In genomic region chr17:41061969-41062368, GRCh38 we compare ENCODE assay signal across 12 cellular contexts. TPM values are rescaled to one million over a fixed set of nuclear protein-coding genes. Genes with fewer than 3 reads are reported as not detected.
A peak's percentile ranks its signal among the peaks of the same experiment; 100 is the strongest.
DNase-seq lines count a peak whose midpoint lies in the region; ATAC-seq and TF ChIP-seq lines count a peak whose summit lies in the region.
"Had no signal": no experiment of that assay in that cellular context is flagged by ENCODE, and none has a peak within 500 bp of the region (broad histone marks: within the 10 kb centered on the region; RNA-seq: fewer than 3 reads in every experiment).

No MANE protein-coding gene starts in this region.

- DNase-seq in BJ (ENCODE audit: low read depth), result peak; percentile 99
- DNase-seq in kidney glomerular epithelial cell (lab: John Stamatoyannopoulos, UW), result peak; percentile 93
- no peak for DNase-seq in NCI-H1694 treated with DMSO at 0.1 percent for 48 hours (lab: John Stamatoyannopoulos, UW)
- no peak for DNase-seq in neuronal stem cell (ENCODE audit: low spot score)
- DNase-seq: activated CD4-positive, alpha-beta T cell treated with anti-CD3 and anti-CD28 coated beads, Interleukin-2, amount 10 ng/mL, durations not matched to agents 24 days and 14 days; adrenal gland; naive thymus-derived CD8-positive, alpha-beta T cell; NCI-H187 had no signal

- H3K36me3 ChIP-seq in BJ (ENCODE audit: control insufficient read depth, insufficient read depth, low read length) (no peaks in the 10 kb centered on the region; the same call in 1 of the 2 replicates), neuronal stem cell (replicated peaks in 1 of 2; ENCODE audit: control insufficient read depth in 2 of 2, insufficient read depth in 2 of 2, low read length in 2 of 2) (no peaks in the 10 kb centered on the region)
- H3K36me3 ChIP-seq: adrenal gland had no signal

- H2BK5ac ChIP-seq in neuronal stem cell (ENCODE audit: low read length), result no peak overlapping the region

- no peak overlapping the region for H4K8ac ChIP-seq in neuronal stem cell (ENCODE audit: low read depth, low read length)

- H3K4me1 ChIP-seq in neuronal stem cell (ENCODE audit: control insufficient read depth in 2 of 2, insufficient read depth in 1 of 2, low read depth in 1 of 2, low read length in 2 of 2), result peaks cover 0 to 2% of the 10 kb centered on the region in 2 donors
- H3K4me1 ChIP-seq: adrenal gland had no signal

- no peak overlapping the region for H3K23ac ChIP-seq in neuronal stem cell (ENCODE audit: low read depth, low read length, poor library complexity)

- CTCF ChIA-PET in BJ (lab: Yijun Ruan, JAX), result interaction anchor here (1.0 to 2.2 kb wide), 3 partner anchors 152 to 487 kb away, joined by 3 to 9 read pairs (median 4); no protein-coding TSS in a partner anchor

- H3K4me3 ChIP-seq in BJ (ENCODE audit: low read depth, low read length) (no peak overlapping the region), neuronal stem cell (ENCODE audit: low read length in 2 of 2) (no peak overlapping the region)
- H3K4me3 ChIP-seq: adrenal gland had no signal

- H3K27me3 ChIP-seq in BJ (ENCODE audit: control insufficient read depth, insufficient read depth, low read length) (no peaks in the 10 kb centered on the region), neuronal stem cell (ENCODE audit: control insufficient read depth in 3 of 3, insufficient read depth in 3 of 3, low read depth in 1 of 3, low read length in 3 of 3) (no peaks in the 10 kb centered on the region)
- H3K27me3 ChIP-seq: adrenal gland had no signal

- H3K79me1 ChIP-seq in neuronal stem cell (ENCODE audit: low read depth, low read length), result no peaks in the 10 kb centered on the region

- H2AFZ ChIP-seq in neuronal stem cell (ENCODE audit: low read length), result no peak overlapping the region

- H3K18ac ChIP-seq in neuronal stem cell (ENCODE audit: low read length), result no peak overlapping the region

- H3K9me3 ChIP-seq in neuronal stem cell (replicated peaks in 1 of 2; ENCODE audit: control insufficient read depth in 2 of 2, insufficient read depth in 1 of 2, low read depth in 1 of 2, low read length in 2 of 2), result no peaks in the 10 kb centered on the region
- H3K9me3 ChIP-seq: adrenal gland had no signal

- no peak overlapping the region for H3K14ac ChIP-seq in neuronal stem cell (ENCODE audit: low read length)

- H3K27ac ChIP-seq in neuronal stem cell (replicated peaks; ENCODE audit: low read length), result no peak overlapping the region
- H3K27ac ChIP-seq: adrenal gland had no signal

- ATAC-seq in SK-N-SH treated with all-trans-retinoic acid at 6 μM for 48 hours (peak; percentile 46), HG02610 (IDR thresholded peaks at IDR 0.05; ENCODE audit: unreplicated experiment) (no peak)
- ATAC-seq: naive thymus-derived CD8-positive, alpha-beta T cell; Panc1 had no signal

- no CpG with 5 or more reads among the region's 1 CpG for WGBS in neuronal stem cell (ENCODE audit: extremely low coverage in 2 of 2, insufficient read length in 2 of 2, insufficient replicate concordance in 1 of 2), 2 donors

- no peak overlapping the region for H2BK120ac ChIP-seq in neuronal stem cell (ENCODE audit: low read depth, low read length)

- no peak for TF ChIP-seq CTCF in BJ (IDR thresholded peaks at IDR 0.05; ENCODE audit: insufficient read depth, low read depth, low read length)

- H4K91ac ChIP-seq in neuronal stem cell (ENCODE audit: low read depth, low read length, poor library complexity), result no peak overlapping the region

- H3K4ac ChIP-seq in neuronal stem cell (ENCODE audit: low read length), result no peak overlapping the region

- no peak overlapping the region for H2BK12ac ChIP-seq in neuronal stem cell (ENCODE audit: low read length)

- H2BK15ac ChIP-seq in neuronal stem cell (ENCODE audit: low read length), result no peak overlapping the region

- H2AK5ac ChIP-seq in neuronal stem cell (ENCODE audit: low read depth, low read length), result no peak overlapping the region

- H3K9ac ChIP-seq in neuronal stem cell (ENCODE audit: low read depth, low read length, poor library complexity), result no peak overlapping the region

- POLR2A ChIA-PET in BJ (lab: Charles Lee), result interaction anchor here (1.0 to 1.2 kb wide), 2 partner anchors 21 to 108 kb away, joined by 3 read pairs; no protein-coding TSS in a partner anchor

- H3K4me2 ChIP-seq in neuronal stem cell (ENCODE audit: insufficient read depth, low read length, poor library complexity, severe bottlenecking), result no peak overlapping the region

TF ChIP-seq in SK-N-SH treated with all-trans-retinoic acid at 6 μM for 48 hours, 23 proteins besides CTCF, POLR2A, EP300 and RAD21 (continues in another document):
- TF ChIP-seq RARB (CRISPR knock-in tag; IDR thresholded peaks at IDR 0.05) (no peak), CSDC2 (CRISPR knock-in tag; IDR thresholded peaks at IDR 0.05) (no peak), ZNF70 (CRISPR knock-in tag; IDR thresholded peaks at IDR 0.05) (no peak), ZNF8 (CRISPR knock-in tag; IDR thresholded peaks at IDR 0.05) (no peak), TSHZ2 (CRISPR knock-in tag; IDR thresholded peaks at IDR 0.05) (no peak), ZFP30 (CRISPR knock-in tag; IDR thresholded peaks at IDR 0.05) (no peak), SNAI2 (CRISPR knock-in tag; IDR thresholded peaks at IDR 0.05) (no peak), CREB5 (CRISPR knock-in tag; IDR thresholded peaks at IDR 0.05; ENCODE audit: low read depth) (no peak), GLIS3 (CRISPR knock-in tag; IDR thresholded peaks at IDR 0.05) (no peak), ZC3H10 (CRISPR knock-in tag; IDR thresholded peaks at IDR 0.05) (no peak), OSR1 (CRISPR knock-in tag; IDR thresholded peaks at IDR 0.05) (no peak), PPARA (CRISPR knock-in tag; IDR thresholded peaks at IDR 0.05; ENCODE audit: borderline replicate concordance) (no peak), ZFP3 (CRISPR knock-in tag; IDR thresholded peaks at IDR 0.05) (no peak), ZNF565 (CRISPR knock-in tag; conservative IDR thresholded peaks at IDR 0.05; ENCODE audit: low read depth) (no peak), ESRRG (CRISPR knock-in tag; IDR thresholded peaks at IDR 0.05) (no peak), TOX (CRISPR knock-in tag; IDR thresholded peaks at IDR 0.05; ENCODE audit: borderline replicate concordance) (no peak), ARNTL (CRISPR knock-in tag; IDR thresholded peaks at IDR 0.05; ENCODE audit: borderline replicate concordance, low read depth) (no peak), BACH2 (CRISPR knock-in tag; IDR thresholded peaks at IDR 0.05; ENCODE audit: borderline replicate concordance) (no peak)

RNA-seq across cellular contexts. Expression of gene KRTAP2-3, which starts 2.1 kb away (rescaled TPM):
- polyA plus RNA-seq in BJ (2011; rRNA removed), result 1.3 and 1.4 TPM in 2 replicates
- 0.47 and 2.0 TPM in 2 replicates for polyA minus RNA-seq in BJ (2011; rRNA and poly(A)+ RNA removed)
- polyA plus RNA-seq in neuronal stem cell (2013, experiment 1 of 2), result not detected
- not detected for polyA plus RNA-seq in neuronal stem cell (2013, experiment 2 of 2)
- polyA plus RNA-seq: adrenal gland; H1; naive thymus-derived CD8-positive, alpha-beta T cell had no signal

RNA-seq across cellular contexts. Expression of gene KRTAP2-4, which starts 3.7 kb away (rescaled TPM):
- polyA plus RNA-seq in BJ (2011; rRNA removed), result not detected in 2 replicates
- not detected in 2 replicates for polyA minus RNA-seq in BJ (2011; rRNA and poly(A)+ RNA removed)
- not detected for polyA plus RNA-seq in neuronal stem cell (2013, experiment 1 of 2)
- not detected for polyA plus RNA-seq in neuronal stem cell (2013, experiment 2 of 2)
- polyA plus RNA-seq: adrenal gland; H1; naive thymus-derived CD8-positive, alpha-beta T cell had no signal

RNA-seq across cellular contexts. Expression of gene KRTAP2-2, which starts 6.9 kb away (rescaled TPM):
- 0.16 TPM in 1 of 2 replicates, not detected in the other for polyA plus RNA-seq in BJ (2011; rRNA removed)
- not detected in 2 replicates for polyA minus RNA-seq in BJ (2011; rRNA and poly(A)+ RNA removed)
- not detected for polyA plus RNA-seq in neuronal stem cell (2013, experiment 1 of 2)
- not detected for polyA plus RNA-seq in neuronal stem cell (2013, experiment 2 of 2)
- polyA plus RNA-seq: adrenal gland; H1; naive thymus-derived CD8-positive, alpha-beta T cell had no signal

RNA-seq across cellular contexts. Expression of gene KRTAP2-1, which starts 14.9 kb away (rescaled TPM):
- not detected in 2 replicates for polyA plus RNA-seq in BJ (2011; rRNA removed)
- polyA minus RNA-seq in BJ (2011; rRNA and poly(A)+ RNA removed), result not detected in 2 replicates
- not detected for polyA plus RNA-seq in neuronal stem cell (2013, experiment 1 of 2)
- polyA plus RNA-seq in neuronal stem cell (2013, experiment 2 of 2), result not detected
- polyA plus RNA-seq: adrenal gland; H1; naive thymus-derived CD8-positive, alpha-beta T cell had no signal

RNA-seq across cellular contexts. Expression of gene KRTAP1-1, which starts 20.7 kb away (rescaled TPM):
- 0.32 TPM in 1 of 2 replicates, not detected in the other for polyA plus RNA-seq in BJ (2011; rRNA removed)
- polyA minus RNA-seq in BJ (2011; rRNA and poly(A)+ RNA removed), result 0.33 and 0.51 TPM in 2 replicates
- not detected for polyA plus RNA-seq in neuronal stem cell (2013, experiment 1 of 2)
- polyA plus RNA-seq in neuronal stem cell (2013, experiment 2 of 2), result not detected
- polyA plus RNA-seq: adrenal gland; H1; naive thymus-derived CD8-positive, alpha-beta T cell had no signal

Comparison
In these comparisons a context has a peak if more than half of its experiments do, and no peak if none do; other contexts are left out.
1. DNase-seq: peak in BJ (single experiment) and kidney glomerular epithelial cell (single experiment); none in NCI-H1694 treated with DMSO at 0.1 percent for 48 hours (single experiment) and neuronal stem cell (single experiment).